ENCODE assay signal across 16 cellular contexts in genomic region chr18:63346031-63346430, GRCh38. TPM values are rescaled to one million over a fixed set of nuclear protein-coding genes. Genes with fewer than 3 reads are reported as not detected.
A peak's percentile ranks its signal among the peaks of the same experiment; 100 is the strongest.
DNase-seq lines count a peak whose midpoint lies in the region; ATAC-seq, FAIRE-seq and TF ChIP-seq lines count a peak whose summit lies in the region.
"Had no signal": no experiment of that assay in that cellular context is flagged by ENCODE, and none has a peak within 500 bp of the region (broad histone marks: within the 10 kb centered on the region; RNA-seq: fewer than 3 reads in every experiment).

No MANE protein-coding gene starts in this region.

- H2BK120ac ChIP-seq in trophoblast cell (ENCODE audit: insufficient read depth, low read length, poor library complexity), result no peak overlapping the region

- H3K79me2 ChIP-seq in trophoblast cell (ENCODE audit: control insufficient read depth, insufficient read depth, low read length, poor library complexity), result no peaks in the 10 kb centered on the region

- H3K27ac ChIP-seq in trophoblast cell (ENCODE audit: low read depth, low read length), result no peak overlapping the region

- H3K18ac ChIP-seq in trophoblast cell (ENCODE audit: low read length), result no peak overlapping the region

- no peak overlapping the region for H3K14ac ChIP-seq in trophoblast cell (ENCODE audit: low read length)

- no peak overlapping the region for H2AK5ac ChIP-seq in trophoblast cell (ENCODE audit: low read length)

- peak; percentile 44 for DNase-seq in AG08395 (ENCODE audit: low spot score)
- DNase-seq in NCI-H1105 treated with DMSO at 0.1 percent for 48 hours (lab: John Stamatoyannopoulos, UW), result peak; percentile 17
- DNase-seq in foreskin fibroblast, result peak; percentile 33 to 71
- no peak for DNase-seq in trophoblast cell
- DNase-seq in RCC 7860 (ENCODE audit: low spot score), result no peak
- no peak for DNase-seq in GOT3 (lab: John Stamatoyannopoulos, UW)
- DNase-seq in NCI-H69 (lab: John Stamatoyannopoulos, UW), result no peak
- DNase-seq: activated CD4-positive, alpha-beta T cell treated with anti-CD3 and anti-CD28 coated beads for 1 hour; activated naive CD4-positive, alpha-beta T cell treated with anti-CD3 and anti-CD28 coated beads, Interleukin-2, amount 10 ng/mL, durations not matched to agents 7 days and 5 days; CD8-positive, alpha-beta memory T cell; NCI-H1092; NCI-H2171; SHP77; stimulated activated CD4-positive, alpha-beta T cell treated with anti-CD3 and anti-CD28 coated beads, Interleukin-4, amount 100 ng/mL, for 4 hours had no signal

- peaks cover 0 to 3% of the 10 kb centered on the region in 2 experiments for H3K4me1 ChIP-seq in trophoblast cell (ENCODE audit: control insufficient read depth in 1 of 2, insufficient read depth in 2 of 2, low read length in 2 of 2)

- H3K4ac ChIP-seq in trophoblast cell (ENCODE audit: low read depth, low read length), result no peak overlapping the region

- peak overlapping the region; percentile 23 for H4K8ac ChIP-seq in trophoblast cell (ENCODE audit: low read depth, low read length)

- no peak overlapping the region for H3K9ac ChIP-seq in trophoblast cell (ENCODE audit: low read length)

- H3K4me3 ChIP-seq in foreskin fibroblast (ENCODE audit: low read depth in 1 of 2, low read length in 2 of 2), result no peak overlapping the region
- no peak overlapping the region for H3K4me3 ChIP-seq in trophoblast cell (ENCODE audit: low read depth, low read length)

- H2BK5ac ChIP-seq in trophoblast cell (ENCODE audit: low read depth, low read length, poor library complexity), result no peak overlapping the region

- no peak overlapping the region for H2AFZ ChIP-seq in trophoblast cell (ENCODE audit: insufficient read depth, low read length, poor library complexity)

- H4K91ac ChIP-seq in trophoblast cell (ENCODE audit: low read depth, low read length), result no peak overlapping the region

- FAIRE-seq in RCC 7860 (lab: Jason Lieb, UNC), result no peak
- FAIRE-seq: GM12891 had no signal

- H3K23ac ChIP-seq in trophoblast cell (ENCODE audit: low read length), result no peak overlapping the region

- H3K9me3 ChIP-seq in trophoblast cell (ENCODE audit: insufficient read depth, low read depth, low read length), result no peaks in the 10 kb centered on the region

- H3K27me3 ChIP-seq in trophoblast cell (ENCODE audit: insufficient read depth, low read length), result no peaks in the 10 kb centered on the region

- H3K79me1 ChIP-seq in trophoblast cell (ENCODE audit: low read length), result no peaks in the 10 kb centered on the region

- H3K4me2 ChIP-seq in trophoblast cell (ENCODE audit: low read length), result no peak overlapping the region

- H2BK12ac ChIP-seq in trophoblast cell (ENCODE audit: low read length), result no peak overlapping the region

- H3K36me3 ChIP-seq in trophoblast cell (ENCODE audit: control insufficient read depth in 1 of 2, insufficient read depth in 2 of 2, low read length in 2 of 2), result peaks cover 29 to 41% of the 10 kb centered on the region in 2 experiments

- no peak for TF ChIP-seq CTCF in foreskin fibroblast (IDR thresholded peaks at IDR 0.05; ENCODE audit: low read depth, low read length)

- no peak overlapping the region for H4K12ac ChIP-seq in trophoblast cell (ENCODE audit: low read depth, low read length)

- ATAC-seq in GM18858 (IDR thresholded peaks at IDR 0.05; ENCODE audit: unreplicated experiment), result no peak

- WGBS in trophoblast cell (ENCODE audit: extremely low coverage, insufficient coverage, insufficient read length), result no CpG with 5 or more reads among the region's 7 CpGs

RNA-seq across cellular contexts. Expression of gene KDSR, which starts 21.0 kb away (rescaled TPM):
- 24.9 and 25.3 TPM in 2 replicates for polyA plus RNA-seq in trophoblast cell (2013)

RNA-seq across cellular contexts. Expression of gene BCL2, which starts 26.5 kb away (rescaled TPM):
- polyA plus RNA-seq in trophoblast cell (2013), result 5.8 and 6.5 TPM in 2 replicates

Comparison
In these comparisons a context has a peak if more than half of its experiments do, and no peak if none do; other contexts are left out.
1. DNase-seq: peak in AG08395 (single experiment), NCI-H1105 treated with DMSO at 0.1 percent for 48 hours (single experiment) and foreskin fibroblast (2 of 2); none in trophoblast cell (0 of 2), RCC 7860 (single experiment), GOT3 (single experiment) and NCI-H69 (single experiment).